8 cellular contexts compared by ENCODE assay signal in genomic region chr4:44927361-44928061, GRCh38.
DNase-seq lines count a peak whose midpoint lies in the region; ATAC-seq, FAIRE-seq and TF ChIP-seq lines count a peak whose summit lies in the region.

No MANE protein-coding gene starts in this region.

- H3K4me3 ChIP-seq in AG10803 (ENCODE audit: low read length) (no peak overlapping the region), K562 (no peak overlapping the region)

- H4K20me1 ChIP-seq in K562 (replicated peaks; ENCODE audit: control insufficient read depth, insufficient read depth, low read length), result no peaks in the 10 kb centered on the region

- H3K4me3 Mint-ChIP-seq in nephron progenitor cell, result no peak overlapping the region
- no peak overlapping the region for H3K4me3 Mint-ChIP-seq in activated T-cell treated with anti-CD3 and anti-CD28 coated beads, Interleukin-2, amount 50 U/mL, for 24 hours

- peaks cover 9% of the 10 kb centered on the region for H3K4me1 Mint-ChIP-seq in nephron progenitor cell
- H3K4me1 Mint-ChIP-seq in activated T-cell treated with anti-CD3 and anti-CD28 coated beads, Interleukin-2, amount 50 U/mL, for 24 hours (ENCODE audit: low read depth), result no peaks in the 10 kb centered on the region

- peak; percentile 46 for TF ChIP-seq CTCF in AG10803 (conservative IDR thresholded peaks at IDR 0.05; ENCODE audit: low read length)
- peak in 1 of 3 experiments; percentile 36; a peak in 2 of 6 replicates for TF ChIP-seq CTCF in K562 (IDR thresholded peaks at IDR 0.05 in 2 of 3, conservative IDR thresholded peaks at IDR 0.05 in 1 of 3; ENCODE audit: insufficient read depth in 2 of 3, low read depth in 1 of 3, low read length in 3 of 3)
- TF ChIP-seq CTCF in nephron progenitor cell (IDR thresholded peaks at IDR 0.05), result peak; percentile 70

- TF ChIP-seq EP300 in K562 (IDR thresholded peaks at IDR 0.05; ENCODE audit: low read length), result no peak

- H3K27me3 Mint-ChIP-seq in nephron progenitor cell (ENCODE audit: low read depth, poor library complexity), result no peaks in the 10 kb centered on the region
- H3K27me3 Mint-ChIP-seq in activated T-cell treated with anti-CD3 and anti-CD28 coated beads, Interleukin-2, amount 50 U/mL, for 24 hours, result no peaks in the 10 kb centered on the region

- H3K4me1 ChIP-seq in K562 (replicated peaks in 1 of 2; ENCODE audit: control insufficient read depth in 2 of 2, insufficient read depth in 2 of 2, low read length in 2 of 2), result no peaks in the 10 kb centered on the region

- H3K27me3 ChIP-seq in K562 (ENCODE audit: control insufficient read depth in 2 of 2, insufficient read depth in 2 of 2, low read length in 2 of 2), result no peaks in the 10 kb centered on the region

- no peaks in the 10 kb centered on the region for H3K9me3 Mint-ChIP-seq in nephron progenitor cell
- H3K9me3 Mint-ChIP-seq in activated T-cell treated with anti-CD3 and anti-CD28 coated beads, Interleukin-2, amount 50 U/mL, for 24 hours, result no peaks in the 10 kb centered on the region

- no peak overlapping the region for H3K4me2 ChIP-seq in K562 (ENCODE audit: insufficient read depth, low read length)

- no peak overlapping the region for H3K27ac Mint-ChIP-seq in nephron progenitor cell
- no peak overlapping the region for H3K27ac Mint-ChIP-seq in activated T-cell treated with anti-CD3 and anti-CD28 coated beads, Interleukin-2, amount 50 U/mL, for 24 hours

- DNase-seq in AG10803 (ENCODE audit: low read depth), result peak; percentile 5
- DNase-seq in NCI-H1105 treated with DMSO at 0.1 percent for 48 hours (lab: John Stamatoyannopoulos, UW), result peak; percentile 54
- peak; percentile 7 to 27 (median 17) for DNase-seq in K562 (ENCODE audit: extremely low read depth in 1 of 4, low spot score in 3 of 4)
- DNase-seq in nephron progenitor cell, result no peak
- no peak for DNase-seq in NCI-H345 treated with DMSO at 0.1 percent for 48 hours (lab: John Stamatoyannopoulos, UW; ENCODE audit: unreplicated experiment)
- DNase-seq in activated T-cell treated with anti-CD3 and anti-CD28 coated beads, Interleukin-2, amount 50 U/mL, for 24 hours, result no peak

- BruUV-seq in K562 (replicated peaks; lab: Mats Ljungman, UMichigan), result no TSS peak

- TF ChIP-seq RAD21 in K562 (CRISPR knock-in tag; conservative IDR thresholded peaks at IDR 0.05 in 1 of 2, IDR thresholded peaks at IDR 0.05 in 1 of 2), result peak in 1 of 2 experiments; percentile 43; a peak in 2 of 4 replicates

- in situ Hi-C loops in K562 (cut with MboI), result no loop called here

- H3K36me3 Mint-ChIP-seq in nephron progenitor cell (ENCODE audit: low read depth), result no peaks in the 10 kb centered on the region
- no peaks in the 10 kb centered on the region for H3K36me3 Mint-ChIP-seq in activated T-cell treated with anti-CD3 and anti-CD28 coated beads, Interleukin-2, amount 50 U/mL, for 24 hours (ENCODE audit: low read depth)

- H3K9me3 ChIP-seq in K562 (replicated peaks; ENCODE audit: control insufficient read depth, insufficient read depth, low read depth, low read length), result no peaks in the 10 kb centered on the region

- H3K9me1 ChIP-seq in K562 (ENCODE audit: control insufficient read depth, insufficient read depth, low read length), result no peaks in the 10 kb centered on the region

- H3K79me2 ChIP-seq in K562 (ENCODE audit: control insufficient read depth, insufficient read depth, low read length), result no peaks in the 10 kb centered on the region

- CTCF ChIA-PET in K562 (lab: Yijun Ruan, JAX; ENCODE audit: low intra/inter-chr PET ratio), result interaction anchor here (0.6 kb wide), 1 partner anchor 1662 kb away, joined by 3 read pairs; no protein-coding TSS in a partner anchor

- H2AFZ ChIP-seq in K562 (ENCODE audit: low read depth, low read length), result no peak overlapping the region

- H3K9ac ChIP-seq in K562 (ENCODE audit: insufficient read depth in 1 of 2, low read depth in 2 of 2, low read length in 2 of 2), result no peak overlapping the region

- H3K27ac ChIP-seq in K562 (ENCODE audit: extremely low read depth, low read depth, low read length), result no peak overlapping the region

- no peak for TF ChIP-seq POLR2A in K562 (conservative IDR thresholded peaks at IDR 0.05)

- intact Hi-C loops in K562 (cut with micrococcal nuclease), result no loop called here

- FAIRE-seq in K562 (lab: Jason Lieb, UNC), result no peak

- H3K36me3 ChIP-seq in K562 (ENCODE audit: control insufficient read depth, insufficient read depth, low read length), result no peaks in the 10 kb centered on the region

- 0% methylated on average over 2 of the region's 2 CpGs for WGBS in K562 (ENCODE audit: insufficient coverage, low coverage, missing lambda C conversion rate)

- ATAC-seq in GM19372 (IDR thresholded peaks at IDR 0.05; ENCODE audit: low read depth, unreplicated experiment) (peak; percentile 56), K562 (no peak), HG03521 (IDR thresholded peaks at IDR 0.05; ENCODE audit: unreplicated experiment) (no peak)

- POLR2A ChIA-PET in K562 (lab: Yijun Ruan, JAX), result no interaction called here

TF ChIP-seq in K562, 482 proteins besides CTCF, POLR2A, EP300 and RAD21:
- TF ChIP-seq ZNF347 (CRISPR knock-in tag; IDR thresholded peaks at IDR 0.05; ENCODE audit: low read depth) (no peak), MAFG (tag; conservative IDR thresholded peaks at IDR 0.05) (peak; percentile 70), SNIP1 (IDR thresholded peaks at IDR 0.05; ENCODE audit: low read depth) (no peak), POLR3A (IDR thresholded peaks at IDR 0.05; ENCODE audit: borderline replicate concordance, extremely low read depth, insufficient read depth, insufficient read length) (no peak), ZNF830 (CRISPR knock-in tag; IDR thresholded peaks at IDR 0.05) (no peak), ZBTB26 (CRISPR knock-in tag; IDR thresholded peaks at IDR 0.05) (no peak), MAFF (IDR thresholded peaks at IDR 0.05; ENCODE audit: low read length) (peak; percentile 79), MAFK (IDR thresholded peaks at IDR 0.05; ENCODE audit: low read length) (peak; percentile 81), LCOR (CRISPR knock-in tag; IDR thresholded peaks at IDR 0.05) (no peak), ZNF316 (IDR thresholded peaks at IDR 0.05) (peak; percentile 66), C11orf30 (IDR thresholded peaks at IDR 0.05; ENCODE audit: low read depth) (peak; percentile 58; the same call in 1 of the 2 replicates), FOXO4 (CRISPR knock-in tag; IDR thresholded peaks at IDR 0.05) (no peak), ZNF384 (IDR thresholded peaks at IDR 0.05; ENCODE audit: low read depth, low read length) (peak; percentile 47; the same call in 1 of the 2 replicates), ZNF518B (CRISPR knock-in tag; IDR thresholded peaks at IDR 0.05) (no peak)

Comparison
In these comparisons a context has a peak if more than half of its experiments do, and no peak if none do; other contexts are left out.
1. DNase-seq: peak in AG10803 (single experiment), NCI-H1105 treated with DMSO at 0.1 percent for 48 hours (single experiment) and K562 (4 of 4); none in nephron progenitor cell (single experiment), NCI-H345 treated with DMSO at 0.1 percent for 48 hours (single experiment) and activated T-cell treated with anti-CD3 and anti-CD28 coated beads, Interleukin-2, amount 50 U/mL, for 24 hours (single experiment).